In the genomic region with DNA sequence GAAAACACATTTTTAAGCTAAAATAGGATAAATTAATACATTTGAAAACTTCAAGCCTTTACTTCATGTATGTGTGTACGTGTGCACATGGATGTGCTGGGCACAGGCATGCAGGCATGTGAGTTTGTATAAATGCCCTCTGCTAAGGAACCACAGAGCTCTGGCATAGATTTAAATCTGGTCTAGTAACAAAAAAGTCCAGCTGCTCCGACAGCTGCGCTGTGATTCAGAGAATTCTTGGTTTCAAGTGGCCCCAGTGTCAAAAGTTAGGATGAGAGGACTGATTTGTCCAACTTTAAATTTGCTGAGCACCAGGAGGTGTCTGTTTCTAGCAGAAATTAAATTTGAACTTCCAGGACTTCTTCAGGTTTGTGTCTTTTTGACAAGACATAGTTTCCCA, we compare ENCODE assay signal across 23 cellular contexts.
"Had no signal": no experiment of that assay in that cellular context is flagged by ENCODE, and none has a peak within 500 bp of the region (broad histone marks: within the 10 kb centered on the region; RNA-seq: fewer than 3 reads in every experiment).

No MANE protein-coding gene starts in this region.

- ATAC-seq: activated T-helper 17 cell treated with anti-CD3 and anti-CD28 coated beads, Interleukin-2, amount 50 U/mL, for 72 hours; T-cell had no signal

- H3K36me3 ChIP-seq: brain microvascular endothelial cell had no signal

- H3K27me3 ChIP-seq: brain microvascular endothelial cell had no signal

- DNase-seq: activated CD4-positive, alpha-beta memory T cell treated with anti-CD3 and anti-CD28 coated beads for 36 hours; activated CD4-positive, alpha-beta T cell treated with anti-CD3 and anti-CD28 coated beads, Interleukin-2, amount 10 ng/mL, durations not matched to agents 7 days and 5 days; activated CD4-positive, CD25-positive, alpha-beta regulatory T cell; activated CD8-positive, alpha-beta memory T cell treated with anti-CD3 and anti-CD28 coated beads for 24 hours; activated gamma-delta T cell; activated naive CD4-positive, alpha-beta T cell treated with anti-CD3 and anti-CD28 coated beads for 36 hours; activated T-cell treated with anti-CD3 and anti-CD28 coated beads, Interleukin-2, amount 50 U/mL, for 48 hours; amygdala; brain microvascular endothelial cell; KBM-7; NCI-H1092; NCI-H1417; NCI-H1930; NCI-H2171; NCI-H226; NCI-H526; NCI-H82; NK-92 treated with Interleukin-12 subunit alpha and Interleukin-12 subunit beta, amount 100 ng/mL, for 24 hours; SHP77; T-cell; T-helper 2 cell had no signal

- H3K27ac ChIP-seq: brain microvascular endothelial cell, VCaP had no signal
